Comparison of ENCODE assay signal across 8 cellular contexts in the genomic region with DNA sequence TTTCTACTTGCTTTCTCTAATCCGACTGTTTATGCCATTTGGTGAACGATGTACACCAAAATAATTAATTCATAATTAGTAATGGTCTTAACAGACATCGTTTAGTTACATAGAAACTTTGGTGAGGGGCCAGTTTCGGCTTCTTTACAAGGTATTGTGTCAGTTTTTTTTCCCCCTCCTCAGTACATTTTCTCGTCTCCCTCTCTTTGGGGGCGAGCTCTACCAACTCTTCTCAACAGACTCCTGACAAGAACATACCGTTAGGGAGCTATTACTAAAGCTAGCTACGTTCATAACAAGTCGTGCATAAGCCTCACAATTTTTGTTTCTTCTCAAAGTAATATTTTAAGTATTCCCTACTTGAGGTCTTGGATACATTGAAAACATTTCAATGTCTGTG. TPM values are rescaled to one million over a fixed set of nuclear protein-coding genes. Genes with fewer than 3 reads are reported as not detected.
A peak's percentile ranks its signal among the peaks of the same experiment; 100 is the strongest.
DNase-seq lines count a peak whose midpoint lies in the region; ATAC-seq and TF ChIP-seq lines count a peak whose summit lies in the region.

No MANE protein-coding gene starts in this region.

- TF ChIP-seq POLR2A in sigmoid colon (IDR thresholded peaks at IDR 0.05) = no peak

- H3K4me3 ChIP-seq in GM23248 (peak overlapping the region; percentile 82), RWPE2 (ENCODE audit: severe bottlenecking) (peak overlapping the region; percentile 77), fibroblast of lung (replicated peaks in 1 of 4; ENCODE audit: control extremely low read depth in 1 of 4, insufficient read depth in 1 of 4, low read depth in 3 of 4, low read length in 4 of 4) (peak overlapping the region; percentile 83 to 97 (median 90)), sigmoid colon (peak overlapping the region; percentile 64 to 95 (median 94))

- H3K27ac ChIP-seq in GM23248 (peak overlapping the region; percentile 90), RWPE2 (ENCODE audit: poor library complexity, severe bottlenecking) (peak overlapping the region; percentile 98), fibroblast of lung (ENCODE audit: insufficient read depth, low read length) (peak overlapping the region; percentile 95), sigmoid colon (peak overlapping the region in 2 of 4 donors; percentile 93 to 95)

- no peak for TF ChIP-seq CTCF in RWPE2 (IDR thresholded peaks at IDR 0.05; ENCODE audit: poor library complexity, severe bottlenecking)
- TF ChIP-seq CTCF in fibroblast of lung (conservative IDR thresholded peaks at IDR 0.05 in 1 of 2, IDR thresholded peaks at IDR 0.05 in 1 of 2; ENCODE audit: low read depth in 1 of 2, low read length in 2 of 2) = no peak
- no peak for TF ChIP-seq CTCF in sigmoid colon (IDR thresholded peaks at IDR 0.05)

- H3K27me3 ChIP-seq in GM23248 (replicated peaks; ENCODE audit: insufficient read depth) = no peaks in the 10 kb centered on the region
- H3K27me3 ChIP-seq in RWPE2 (ENCODE audit: insufficient read depth, poor library complexity, severe bottlenecking) = no peaks in the 10 kb centered on the region
- H3K27me3 ChIP-seq in fibroblast of lung (ENCODE audit: control insufficient read depth, insufficient read depth, low read length) = no peaks in the 10 kb centered on the region
- H3K27me3 ChIP-seq in sigmoid colon = no peaks in the 10 kb centered on the region

- DNase-seq in GM23248 (peak; percentile 31), RWPE2 (ENCODE audit: low spot score) (no peak), fibroblast of lung (ENCODE audit: low read depth in 2 of 2) (no peak), sigmoid colon (no peak), activated gamma-delta T cell (lab: John Stamatoyannopoulos, UW) (no peak), NCI-H187 (lab: John Stamatoyannopoulos, UW) (no peak), NCI-H146 (lab: John Stamatoyannopoulos, UW) (no peak), NCI-H2107 (lab: John Stamatoyannopoulos, UW) (no peak)

- ATAC-seq in RWPE2 (ENCODE audit: low read depth) = no peak

- WGBS in GM23248 (ENCODE audit: low coverage in 1 of 2, low lambda C conversion rate in 2 of 2, missing lambda C conversion rate in 2 of 2), 2 experiments = 0 to 1% methylated on average over 9 of the region's 9 CpGs
- 2 to 5% methylated on average over 9 of the region's 9 CpGs for WGBS in sigmoid colon, 2 donors

- H3K9ac ChIP-seq in GM23248 (peak overlapping the region; percentile 90), fibroblast of lung (ENCODE audit: insufficient read depth, low read length) (peak overlapping the region; percentile 11)

- no peaks in the 10 kb centered on the region for H3K9me2 ChIP-seq in GM23248 (ENCODE audit: insufficient read depth)

- no peak for TF ChIP-seq EP300 in sigmoid colon (IDR thresholded peaks at IDR 0.05)

- peaks cover 22% of the 10 kb centered on the region for H3F3A ChIP-seq in GM23248 (ENCODE audit: insufficient read depth)

- H3K4me1 ChIP-seq in GM23248 (ENCODE audit: insufficient read depth) (peaks cover 22% of the 10 kb centered on the region), RWPE2 (ENCODE audit: insufficient read depth, poor library complexity, severe bottlenecking) (peaks cover 32% of the 10 kb centered on the region), fibroblast of lung (ENCODE audit: control insufficient read depth, extremely low read depth, insufficient read depth, low read length) (peaks cover 4% of the 10 kb centered on the region), sigmoid colon (peaks cover 0 to 49% (median 36%) of the 10 kb centered on the region in 4 donors)

- H4K20me1 ChIP-seq in GM23248 (ENCODE audit: insufficient read depth) (0 out of 2 replicates have a peak, but pooled peaks cover 7% of the 10 kb centered on the region), fibroblast of lung (ENCODE audit: control insufficient read depth, extremely low read depth, insufficient read depth, low read length) (no peaks in the 10 kb centered on the region)

- intact Hi-C loops in sigmoid colon (cut with DNase I) = loop anchor here (5.0 kb wide), 4 partner anchors 280 to 970 kb away; partner anchors contain the start of genes ATR, DIPK2A, TRPC1 and XRN1

- H2AFZ ChIP-seq in GM23248 (peak overlapping the region; percentile 83), fibroblast of lung (ENCODE audit: low read length) (no peak overlapping the region)

- H3K79me2 ChIP-seq in GM23248 (ENCODE audit: insufficient read depth) (peaks cover 74% of the 10 kb centered on the region), fibroblast of lung (ENCODE audit: control insufficient read depth, insufficient read depth, low read length) (peaks cover 62% of the 10 kb centered on the region)

- H3K9me3 ChIP-seq in GM23248 (ENCODE audit: low read depth) (no peaks in the 10 kb centered on the region), RWPE2 (ENCODE audit: severe bottlenecking) (no peaks in the 10 kb centered on the region), fibroblast of lung (ENCODE audit: control insufficient read depth, insufficient read depth, low read depth, low read length) (no peaks in the 10 kb centered on the region), sigmoid colon (no peaks in the 10 kb centered on the region)

- in situ Hi-C loops in GM23248 (cut with MboI) = no loop called here

- no peaks in the 10 kb centered on the region for H3K36me3 ChIP-seq in GM23248 (ENCODE audit: low read depth)
- H3K36me3 ChIP-seq in RWPE2 (ENCODE audit: low read depth) = no peaks in the 10 kb centered on the region
- H3K36me3 ChIP-seq in fibroblast of lung (ENCODE audit: control insufficient read depth, insufficient read depth, low read length) = no peaks in the 10 kb centered on the region
- H3K36me3 ChIP-seq in sigmoid colon = no peaks in the 10 kb centered on the region

- H3K4me2 ChIP-seq in GM23248 (ENCODE audit: unreplicated experiment) (peak overlapping the region; percentile 96), fibroblast of lung (ENCODE audit: extremely low read depth, insufficient read depth, low read length) (peak overlapping the region; percentile 55)

RNA-seq across cellular contexts. Expression of gene U2SURP, which starts 1.4 kb away (rescaled TPM):
- total RNA-seq in GM23248 (2014; rRNA removed; shearing (Covaris generic)) = 40.2 and 48.1 TPM in 2 replicates
- polyA plus RNA-seq in GM23248 (2016; fragmentation: Nextera tagmentation; extraction: Ambion mirVana) (66.1 and 67.2 TPM in 2 replicates), fibroblast of lung (44.8 and 45.5 TPM in 2 replicates), sigmoid colon (10 to 100 TPM; 11.4 to 28.2 (median 14.3) TPM)
- total RNA-seq in fibroblast of lung (35.4 and 39.1 TPM in 2 replicates), sigmoid colon (10 to 100 TPM; 66.8 to 79.8 (median 68.0) TPM)
- polyA plus RNA-seq in fibroblast of lung (2012) = 48.6 and 51.3 TPM in 2 replicates
- polyA minus RNA-seq in fibroblast of lung (ENCODE audit: low replicate concordance) = 7.3 and 11.6 TPM in 2 replicates

RNA-seq across cellular contexts. Expression of gene PAQR9, which starts 39.3 kb away (rescaled TPM):
- total RNA-seq in GM23248 (2014; rRNA removed; shearing (Covaris generic)) = not detected in 2 replicates
- not detected in 2 replicates for polyA plus RNA-seq in GM23248 (2016; fragmentation: Nextera tagmentation; extraction: Ambion mirVana)
- not detected in 2 replicates for total RNA-seq in fibroblast of lung
- 0.02 TPM in 1 of 2 replicates, not detected in the other for polyA plus RNA-seq in fibroblast of lung
- 0.07 TPM in 1 of 2 replicates, not detected in the other for polyA plus RNA-seq in fibroblast of lung (2012)
- polyA minus RNA-seq in fibroblast of lung (ENCODE audit: low replicate concordance) = 0.11 TPM in 1 of 2 replicates, not detected in the other
- total RNA-seq in sigmoid colon = not detected
- not detected for polyA plus RNA-seq in sigmoid colon
